Comparison of ENCODE assay signal across 1 cellular context in genomic region chr16:73082608-73083007, GRCh38.
A peak's percentile ranks its signal among the peaks of the same experiment; 100 is the strongest.
TF ChIP-seq lines count a peak whose summit lies in the region.

No MANE protein-coding gene starts in this region.

TF ChIP-seq in HepG2, 621 proteins besides CTCF, POLR2A, EP300 and RAD21 (continued from another document):
- TF ChIP-seq, protein P1, sequence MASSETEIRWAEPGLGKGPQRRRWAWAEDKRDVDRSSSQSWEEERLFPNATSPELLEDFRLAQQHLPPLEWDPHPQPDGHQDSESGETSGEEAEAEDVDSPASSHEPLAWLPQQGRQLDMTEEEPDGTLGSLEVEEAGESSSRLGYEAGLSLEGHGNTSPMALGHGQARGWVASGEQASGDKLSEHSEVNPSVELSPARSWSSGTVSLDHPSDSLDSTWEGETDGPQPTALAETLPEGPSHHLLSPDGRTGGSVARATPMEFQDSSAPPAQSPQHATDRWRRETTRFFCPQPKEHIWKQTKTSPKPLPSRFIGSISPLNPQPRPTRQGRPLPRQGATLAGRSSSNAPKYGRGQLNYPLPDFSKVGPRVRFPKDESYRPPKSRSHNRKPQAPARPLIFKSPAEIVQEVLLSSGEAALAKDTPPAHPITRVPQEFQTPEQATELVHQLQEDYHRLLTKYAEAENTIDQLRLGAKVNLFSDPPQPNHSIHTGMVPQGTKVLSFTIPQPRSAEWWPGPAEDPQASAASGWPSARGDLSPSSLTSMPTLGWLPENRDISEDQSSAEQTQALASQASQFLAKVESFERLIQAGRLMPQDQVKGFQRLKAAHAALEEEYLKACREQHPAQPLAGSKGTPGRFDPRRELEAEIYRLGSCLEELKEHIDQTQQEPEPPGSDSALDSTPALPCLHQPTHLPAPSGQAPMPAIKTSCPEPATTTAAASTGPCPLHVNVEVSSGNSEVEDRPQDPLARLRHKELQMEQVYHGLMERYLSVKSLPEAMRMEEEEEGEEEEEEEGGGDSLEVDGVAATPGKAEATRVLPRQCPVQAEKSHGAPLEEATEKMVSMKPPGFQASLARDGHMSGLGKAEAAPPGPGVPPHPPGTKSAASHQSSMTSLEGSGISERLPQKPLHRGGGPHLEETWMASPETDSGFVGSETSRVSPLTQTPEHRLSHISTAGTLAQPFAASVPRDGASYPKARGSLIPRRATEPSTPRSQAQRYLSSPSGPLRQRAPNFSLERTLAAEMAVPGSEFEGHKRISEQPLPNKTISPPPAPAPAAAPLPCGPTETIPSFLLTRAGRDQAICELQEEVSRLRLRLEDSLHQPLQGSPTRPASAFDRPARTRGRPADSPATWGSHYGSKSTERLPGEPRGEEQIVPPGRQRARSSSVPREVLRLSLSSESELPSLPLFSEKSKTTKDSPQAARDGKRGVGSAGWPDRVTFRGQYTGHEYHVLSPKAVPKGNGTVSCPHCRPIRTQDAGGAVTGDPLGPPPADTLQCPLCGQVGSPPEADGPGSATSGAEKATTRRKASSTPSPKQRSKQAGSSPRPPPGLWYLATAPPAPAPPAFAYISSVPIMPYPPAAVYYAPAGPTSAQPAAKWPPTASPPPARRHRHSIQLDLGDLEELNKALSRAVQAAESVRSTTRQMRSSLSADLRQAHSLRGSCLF (CRISPR knock-in tag; IDR thresholded peaks at IDR 0.05; ENCODE audit: borderline replicate concordance): no peak
- TF ChIP-seq SOX5 (CRISPR knock-in tag; IDR thresholded peaks at IDR 0.05; ENCODE audit: borderline replicate concordance) (peak; percentile 24; the same call in 1 of the 2 replicates), SATB2 (CRISPR knock-in tag; IDR thresholded peaks at IDR 0.05) (no peak), CEBPG (CRISPR knock-in tag; IDR thresholded peaks at IDR 0.05) (peak; percentile 32; the same call in 1 of the 2 replicates), ZBTB21 (CRISPR knock-in tag; IDR thresholded peaks at IDR 0.05) (0 out of 2 replicates have a peak, but pooled peaks have one; percentile 46), ZSCAN20 (CRISPR knock-in tag; IDR thresholded peaks at IDR 0.05; ENCODE audit: borderline replicate concordance) (no peak)
TF ChIP-seq in HepG2: peak in this region for 8.
